8 cellular contexts compared by ENCODE assay signal in the genomic region with DNA sequence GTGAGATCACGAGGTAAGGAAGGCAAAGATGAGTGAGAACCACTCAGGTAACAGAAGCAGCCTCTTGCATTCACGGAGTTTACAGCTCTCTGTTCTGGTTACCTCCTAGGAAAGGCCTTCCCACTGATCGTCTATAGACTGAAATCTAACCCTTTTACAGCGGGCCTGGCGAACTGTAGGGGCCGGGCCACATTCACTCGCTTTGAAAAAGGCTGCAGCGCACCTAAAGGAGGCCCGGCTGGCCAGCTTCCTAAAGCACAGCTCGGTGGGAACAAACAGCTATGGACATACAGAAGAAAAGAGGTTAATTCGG. TPM values are rescaled to one million over a fixed set of nuclear protein-coding genes. Genes with fewer than 3 reads are reported as not detected.
A peak's percentile ranks its signal among the peaks of the same experiment; 100 is the strongest.
DNase-seq lines count a peak whose midpoint lies in the region; TF ChIP-seq lines count a peak whose summit lies in the region.

No MANE protein-coding gene starts in this region.

- H3K4me3 Mint-ChIP-seq in glutamatergic neuron (ENCODE audit: unreplicated experiment): peak overlapping the region; percentile 96

- H3K27ac Mint-ChIP-seq in glutamatergic neuron (ENCODE audit: unreplicated experiment): peak overlapping the region; percentile 97

- H3K36me3 ChIP-seq in rectal smooth muscle tissue (ENCODE audit: control insufficient read depth, insufficient read depth, low read length): peaks cover 7% of the 10 kb centered on the region

- peak; percentile 4 for DNase-seq in stimulated activated CD4-positive, alpha-beta T cell treated with anti-CD3 and anti-CD28 coated beads, Interleukin-15, amount 100 ng/mL, for 24 hours
- DNase-seq in stimulated activated CD4-positive, alpha-beta T cell treated with anti-CD3 and anti-CD28 coated beads, Interleukin-4, amount 100 ng/mL, for 24 hours: no peak
- DNase-seq in glutamatergic neuron: no peak
- DNase-seq in COLO829 (ENCODE audit: low spot score): no peak
- no peak for DNase-seq in SIG-M5 (lab: John Stamatoyannopoulos, UW)
- no peak for DNase-seq in stimulated activated naive CD4-positive, alpha-beta T cell treated with Interleukin-2 at 50 U/mL for 16 hours (lab: John Stamatoyannopoulos, UW)

- H3K4me3 ChIP-seq in rectal smooth muscle tissue (ENCODE audit: low read length): peak overlapping the region; percentile 97

- no peaks in the 10 kb centered on the region for H3K36me3 Mint-ChIP-seq in glutamatergic neuron (ENCODE audit: unreplicated experiment)

- peaks cover 6% of the 10 kb centered on the region for H3K9me3 Mint-ChIP-seq in glutamatergic neuron (ENCODE audit: unreplicated experiment)

- H3K27ac ChIP-seq in VCaP (peak overlapping the region; percentile 83), rectal smooth muscle tissue (ENCODE audit: low read depth, low read length) (peak overlapping the region; percentile 81)

- peaks cover 15% of the 10 kb centered on the region for H3K4me1 Mint-ChIP-seq in glutamatergic neuron (ENCODE audit: low read depth, unreplicated experiment)

- peaks cover 5% of the 10 kb centered on the region for H3K27me3 Mint-ChIP-seq in glutamatergic neuron (ENCODE audit: unreplicated experiment)

- H3K27me3 ChIP-seq in rectal smooth muscle tissue (ENCODE audit: control insufficient read depth, insufficient read depth, low read length): no peaks in the 10 kb centered on the region

- H3K4me1 ChIP-seq in rectal smooth muscle tissue (ENCODE audit: control insufficient read depth, insufficient read depth, low read length): peaks cover 11% of the 10 kb centered on the region

- peak overlapping the region; percentile 53 for H3K9ac ChIP-seq in rectal smooth muscle tissue (ENCODE audit: low read length)

- TF ChIP-seq CTCF in VCaP (conservative IDR thresholded peaks at IDR 0.05) (no peak), glutamatergic neuron (IDR thresholded peaks at IDR 0.05; ENCODE audit: partially characterized antibody, unreplicated experiment) (no peak)

RNA-seq across cellular contexts. Expression of a gene that starts 0.6 kb away (rescaled TPM):
- 330 TPM for total RNA-seq in glutamatergic neuron (ENCODE audit: unreplicated experiment)

RNA-seq across cellular contexts. Expression of a gene that starts 0.7 kb away (rescaled TPM):
- 73.2 TPM for total RNA-seq in glutamatergic neuron (ENCODE audit: unreplicated experiment)

RNA-seq across cellular contexts. Expression of a gene that starts 27.9 kb away (rescaled TPM):
- total RNA-seq in glutamatergic neuron (ENCODE audit: unreplicated experiment): 6.9 TPM

RNA-seq across cellular contexts. Expression of a gene that starts 44.8 kb away (rescaled TPM):
- 7.4 TPM for total RNA-seq in glutamatergic neuron (ENCODE audit: unreplicated experiment)

RNA-seq across cellular contexts. Expression of a gene that starts 56.5 kb away (rescaled TPM):
- 0.44 TPM for total RNA-seq in glutamatergic neuron (ENCODE audit: unreplicated experiment)
